Comparison of ENCODE assay signal across 8 cellular contexts in genomic region chr19:52748336-52748950, GRCh38. TPM values are rescaled to one million over a fixed set of nuclear protein-coding genes. Genes with fewer than 3 reads are reported as not detected.
DNase-seq lines count a peak whose midpoint lies in the region; ATAC-seq, FAIRE-seq and TF ChIP-seq lines count a peak whose summit lies in the region.

No MANE protein-coding gene starts in this region.

- H3K4me2 ChIP-seq in K562 (ENCODE audit: insufficient read depth, low read length) (no peak overlapping the region), HepG2 (ENCODE audit: low read depth, low read length) (peak overlapping the region; percentile 65)

- H3K9me1 ChIP-seq in K562 (ENCODE audit: control insufficient read depth, insufficient read depth, low read length): no peaks in the 10 kb centered on the region

- DNase-seq in AG20443 (ENCODE audit: low spot score): peak; percentile 43
- peak in 2 of 4 experiments; percentile 10 to 56 for DNase-seq in K562 (ENCODE audit: extremely low read depth in 1 of 4, low spot score in 3 of 4)
- peak; percentile 35 for DNase-seq in HepG2 (ENCODE audit: low spot score)
- DNase-seq in HuH-7.5 (ENCODE audit: low spot score): no peak
- no peak for DNase-seq in SW 1271 (lab: John Stamatoyannopoulos, UW)
- no peak for DNase-seq in NCI-H2107 treated with DMSO at 0.1 percent for 48 hours (lab: John Stamatoyannopoulos, UW; ENCODE audit: unreplicated experiment)

- TF ChIP-seq CTCF in K562 (IDR thresholded peaks at IDR 0.05 in 2 of 3, conservative IDR thresholded peaks at IDR 0.05 in 1 of 3; ENCODE audit: insufficient read depth in 2 of 3, low read depth in 1 of 3, low read length in 3 of 3): peak; percentile 38 to 53 (median 39); a peak in 3 of 6 replicates
- peak; percentile 33 for TF ChIP-seq CTCF in HepG2 (CRISPR knock-in tag; IDR thresholded peaks at IDR 0.05)

- no peaks in the 10 kb centered on the region; the same call in 1 of the 2 replicates for H3K27me3 ChIP-seq in HUES48 (ENCODE audit: control insufficient read depth, insufficient read depth, low read length)
- no peaks in the 10 kb centered on the region for H3K27me3 ChIP-seq in K562 (ENCODE audit: control insufficient read depth in 2 of 2, insufficient read depth in 2 of 2, low read length in 2 of 2)
- no peaks in the 10 kb centered on the region for H3K27me3 ChIP-seq in HepG2 (ENCODE audit: control insufficient read depth in 1 of 2, insufficient read depth in 2 of 2, low read length in 2 of 2)

- no peaks in the 10 kb centered on the region for H3K36me3 ChIP-seq in HUES48 (ENCODE audit: control insufficient read depth, insufficient read depth, low read length)
- H3K36me3 ChIP-seq in K562 (ENCODE audit: control insufficient read depth, insufficient read depth, low read length): no peaks in the 10 kb centered on the region
- no peaks in the 10 kb centered on the region for H3K36me3 ChIP-seq in HepG2 (replicated peaks in 1 of 2; ENCODE audit: control insufficient read depth in 1 of 2, insufficient read depth in 2 of 2, low read length in 2 of 2)

- CTCF ChIA-PET in K562 (lab: Yijun Ruan, JAX; ENCODE audit: low intra/inter-chr PET ratio): no interaction called here
- CTCF ChIA-PET in HepG2 (lab: Yijun Ruan, JAX; ENCODE audit: low intra/inter-chr PET ratio, low total read pairs): interaction anchor here (0.6 to 1.6 kb wide), 2 partner anchors 14 to 500 kb away, joined by 3 to 4 read pairs; partner anchors contain the start of gene ZNF611

- in situ Hi-C loops in K562 (cut with MboI) (no loop called here), HepG2 (cut with HindIII; ENCODE audit: extremely low pct_ligation_motif_present, low pct_unique_long_range_greater_than_20kb) (no loop called here)

- TF ChIP-seq EP300 in K562 (IDR thresholded peaks at IDR 0.05; ENCODE audit: low read length) (no peak), HepG2 (IDR thresholded peaks at IDR 0.05; ENCODE audit: low read depth in 2 of 2, low read length in 2 of 2) (no peak), HepG2 (CRISPR knock-in tag; IDR thresholded peaks at IDR 0.05; ENCODE audit: borderline replicate concordance) (no peak)

- no peak overlapping the region for H2AFZ ChIP-seq in K562 (ENCODE audit: low read depth, low read length)
- H2AFZ ChIP-seq in HepG2 (ENCODE audit: low read length): no peak overlapping the region

- ATAC-seq in K562: peak; percentile 36; the same call in 1 of the 3 replicates
- ATAC-seq in HepG2: no peak
- no peak for ATAC-seq in GM18498 (IDR thresholded peaks at IDR 0.05; ENCODE audit: unreplicated experiment)

- 29% methylated on average over 8 of the region's 8 CpGs for WGBS in K562 (ENCODE audit: insufficient coverage, low coverage, missing lambda C conversion rate)
- 12% methylated on average over 8 of the region's 8 CpGs for WGBS in HepG2 (ENCODE audit: low lambda C conversion rate)

- H4K20me1 ChIP-seq in K562 (replicated peaks; ENCODE audit: control insufficient read depth, insufficient read depth, low read length) (no peaks in the 10 kb centered on the region), HepG2 (ENCODE audit: insufficient read depth, low read length) (no peaks in the 10 kb centered on the region)

- H3K27ac ChIP-seq in HUES48 (ENCODE audit: low read depth, low read length): no peak overlapping the region
- no peak overlapping the region for H3K27ac ChIP-seq in K562 (ENCODE audit: extremely low read depth, low read depth, low read length)
- H3K27ac ChIP-seq in HepG2 (ENCODE audit: extremely low read length, insufficient read depth, low read length): no peak overlapping the region

- BruUV-seq in K562 (replicated peaks; lab: Mats Ljungman, UMichigan) (no TSS peak), HepG2 (replicated peaks; lab: Mats Ljungman, UMichigan) (no TSS peak)

- TF ChIP-seq POLR2A in K562 (conservative IDR thresholded peaks at IDR 0.05) (no peak), HepG2 (IDR thresholded peaks at IDR 0.05; ENCODE audit: insufficient read depth in 1 of 2, low read depth in 2 of 2, low read length in 2 of 2) (no peak)

- intact Hi-C loops in K562 (cut with micrococcal nuclease): loop anchor here (2.0 kb wide), 1 partner anchor 500 kb away; no protein-coding TSS in a partner anchor
- intact Hi-C loops in HepG2 (cut with micrococcal nuclease; ENCODE audit: unreplicated experiment): loop anchor here (10.0 kb wide), 1 partner anchor 424 kb away; no protein-coding TSS in a partner anchor

- no peak for FAIRE-seq in K562 (lab: Jason Lieb, UNC)
- FAIRE-seq in HepG2 (lab: Jason Lieb, UNC): no peak

- H3K4me1 ChIP-seq in HUES48 (ENCODE audit: control insufficient read depth, insufficient read depth, low read length) (no peaks in the 10 kb centered on the region), K562 (replicated peaks in 1 of 2; ENCODE audit: control insufficient read depth in 2 of 2, insufficient read depth in 2 of 2, low read length in 2 of 2) (peaks cover 0 to 3% of the 10 kb centered on the region in 2 experiments; a peak in 3 of 5 replicates), HepG2 (ENCODE audit: insufficient read depth, low read length) (peaks cover 21% of the 10 kb centered on the region; the same call in 1 of the 2 replicates)

- TF ChIP-seq RAD21 in K562 (CRISPR knock-in tag; conservative IDR thresholded peaks at IDR 0.05 in 1 of 2, IDR thresholded peaks at IDR 0.05 in 1 of 2) (peak in 1 of 2 experiments; percentile 64; a peak in 3 of 4 replicates), HepG2 (CRISPR knock-in tag; IDR thresholded peaks at IDR 0.05) (no peak)

- 0 out of 2 replicates have a peak overlapping the region, but pooled peaks have one; percentile 29 for H3K9ac ChIP-seq in HUES48 (ENCODE audit: low read depth, low read length)
- no peak overlapping the region for H3K9ac ChIP-seq in K562 (ENCODE audit: insufficient read depth in 1 of 2, low read depth in 2 of 2, low read length in 2 of 2)
- H3K9ac ChIP-seq in HepG2 (ENCODE audit: insufficient read depth, low read depth, low read length): no peak overlapping the region

- H3K79me2 ChIP-seq in K562 (ENCODE audit: control insufficient read depth, insufficient read depth, low read length): no peaks in the 10 kb centered on the region
- H3K79me2 ChIP-seq in HepG2 (ENCODE audit: insufficient read depth, low read length): no peaks in the 10 kb centered on the region

- no peaks in the 10 kb centered on the region for H3K9me3 ChIP-seq in HUES48 (ENCODE audit: control insufficient read depth, insufficient read depth, low read length)
- H3K9me3 ChIP-seq in K562 (replicated peaks; ENCODE audit: control insufficient read depth, insufficient read depth, low read depth, low read length): peaks cover 3% of the 10 kb centered on the region
- H3K9me3 ChIP-seq in HepG2 (ENCODE audit: low read length): peaks cover 16% of the 10 kb centered on the region; the same call in 1 of the 2 replicates

- H3K4me3 ChIP-seq in HUES48 (ENCODE audit: low read depth, low read length) (peak overlapping the region; percentile 74), K562 (no peak overlapping the region), HepG2 (replicated peaks in 1 of 3; ENCODE audit: insufficient read depth in 1 of 3, low read depth in 2 of 3, low read length in 3 of 3) (peak overlapping the region in 2 of 3 experiments; percentile 21 to 40; a peak in 3 of 6 replicates)

- POLR2A ChIA-PET in K562 (lab: Yijun Ruan, JAX) (interaction anchor here (0.6 kb wide), 1 partner anchor 283 kb away, joined by 3 read pairs; no protein-coding TSS in a partner anchor), HepG2 (lab: Yijun Ruan, JAX) (no interaction called here)

RNA-seq across cellular contexts. Expression of gene ZNF611, which starts 13.6 kb away (rescaled TPM):
- 60.0 and 88.6 TPM in 2 replicates for total RNA-seq in K562 (2011; cell fraction: chromatin; rRNA removed; ENCODE audit: low replicate concordance)
- total RNA-seq in K562 (2011; cell fraction: nucleolus; rRNA removed): 33.5 and 37.6 TPM in 2 replicates
- total RNA-seq in K562 (2011; cell fraction: nucleoplasm; rRNA removed): 52.8 and 67.6 TPM in 2 replicates
- total RNA-seq in K562 (2014; rRNA removed) (8.8 and 12.7 TPM in 2 replicates), K562 (2014; rRNA removed; fragmentation: Illumina TruSeq; extraction: Trizol) (19.0 and 19.3 TPM in 2 replicates), K562 (2015; rRNA removed; fragmentation: Illumina TruSeq; extraction: Trizol) (15.2 and 18.6 TPM in 2 replicates), K562 (2021) (24.1 and 29.6 TPM in 2 replicates), HepG2 (2016; rRNA removed; fragmentation: Illumina TruSeq; extraction: Trizol) (4.1 and 9.9 TPM in 2 replicates)
- polyA plus RNA-seq in K562 (2011; rRNA removed) (9.7 and 12.8 TPM in 2 replicates), K562 (2014; fragmentation: Illumina TruSeq; extraction: Trizol) (15.0 and 19.0 TPM in 2 replicates), K562 (2014; fragmentation: Nextera tagmentation; extraction: Ambion mirVana) (1 to 10 TPM; 3.7 to 4.3 TPM), K562 (2014; rRNA removed) (9.3 and 12.1 TPM in 2 replicates), HepG2 (2011; rRNA removed) (2.4 and 2.7 TPM in 2 replicates)
- 3.4 and 5.4 TPM in 2 replicates for polyA plus RNA-seq in K562 (2011; cell fraction: cytosol; rRNA removed)
- 12.2 and 14.2 TPM in 2 replicates for polyA plus RNA-seq in K562 (2011; cell fraction: nucleus; rRNA removed)
- polyA plus RNA-seq in K562 (2012): 11.9 and 22.7 TPM in 2 replicates
- 32.7 and 36.5 TPM in 2 replicates for polyA minus RNA-seq in K562 (2011; rRNA and poly(A)+ RNA removed)
- polyA minus RNA-seq in K562 (2011; cell fraction: cytosol; rRNA and poly(A)+ RNA removed): 13.7 and 14.7 TPM in 2 replicates
- 11.3 and 16.3 TPM in 2 replicates for polyA minus RNA-seq in K562 (2011; cell fraction: nucleus; rRNA and poly(A)+ RNA removed)
- total RNA-seq in HepG2 (2016; cell fraction: cytosol; rRNA removed; fragmentation: Illumina TruSeq; extraction: Trizol; ENCODE audit: low read depth): 1.0 and 1.1 TPM in 2 replicates
- total RNA-seq in HepG2 (2016; cell fraction: insoluble cytoplasmic fraction; rRNA removed; fragmentation: Illumina TruSeq; extraction: Trizol): 3.9 and 8.0 TPM in 2 replicates
- total RNA-seq in HepG2 (2016; cell fraction: membrane; rRNA removed; fragmentation: Illumina TruSeq; extraction: Trizol): 2.4 and 2.8 TPM in 2 replicates
- 4.7 and 9.1 TPM in 2 replicates for total RNA-seq in HepG2 (2016; cell fraction: nucleus; rRNA removed; fragmentation: Illumina TruSeq; extraction: Trizol)
- polyA plus RNA-seq in HepG2 (2011; cell fraction: cytosol; rRNA removed): 0.85 and 1.1 TPM in 2 replicates
- 3.3 and 3.7 TPM in 2 replicates for polyA plus RNA-seq in HepG2 (2011; cell fraction: nucleus; rRNA removed)
- polyA plus RNA-seq in HepG2 (2012): 1.9 and 2.3 TPM in 2 replicates
- polyA plus RNA-seq in HepG2 (2016; cell fraction: cytosol; fragmentation: Illumina TruSeq; extraction: Trizol; ENCODE audit: low read depth): 0.26 and 0.36 TPM in 2 replicates
- 2.4 and 2.5 TPM in 2 replicates for polyA plus RNA-seq in HepG2 (2016; cell fraction: insoluble cytoplasmic fraction; fragmentation: Illumina TruSeq; extraction: Trizol; ENCODE audit: low read depth)
- 0.32 and 0.36 TPM in 2 replicates for polyA plus RNA-seq in HepG2 (2016; cell fraction: membrane; fragmentation: Illumina TruSeq; extraction: Trizol; ENCODE audit: low read depth)
- 4.7 and 7.1 TPM in 2 replicates for polyA plus RNA-seq in HepG2 (2016; cell fraction: nucleus; fragmentation: Illumina TruSeq; extraction: Trizol; ENCODE audit: insufficient read depth, low read depth)
- polyA minus RNA-seq in HepG2 (2011; rRNA and poly(A)+ RNA removed; ENCODE audit: low replicate concordance): 3.2 and 3.8 TPM in 2 replicates
- 6.6 and 6.9 TPM in 2 replicates for polyA minus RNA-seq in HepG2 (2011; cell fraction: cytosol; rRNA and poly(A)+ RNA removed)
- polyA minus RNA-seq in HepG2 (2011; cell fraction: nucleus; rRNA and poly(A)+ RNA removed): 10.9 and 13.2 TPM in 2 replicates

RNA-seq across cellular contexts. Expression of gene ZNF600, which starts 38.1 kb away (rescaled TPM):
- total RNA-seq in K562 (2011; cell fraction: chromatin; rRNA removed; ENCODE audit: low replicate concordance): 28.3 and 45.7 TPM in 2 replicates
- 21.7 and 30.5 TPM in 2 replicates for total RNA-seq in K562 (2011; cell fraction: nucleolus; rRNA removed)
- 24.0 and 26.4 TPM in 2 replicates for total RNA-seq in K562 (2011; cell fraction: nucleoplasm; rRNA removed)
- total RNA-seq in K562 (2014; rRNA removed) (4.6 and 5.7 TPM in 2 replicates), K562 (2014; rRNA removed; fragmentation: Illumina TruSeq; extraction: Trizol) (16.7 and 18.3 TPM in 2 replicates), K562 (2015; rRNA removed; fragmentation: Illumina TruSeq; extraction: Trizol) (17.6 and 18.9 TPM in 2 replicates), K562 (2021) (12.1 and 14.8 TPM in 2 replicates), HepG2 (2016; rRNA removed; fragmentation: Illumina TruSeq; extraction: Trizol) (14.5 and 16.4 TPM in 2 replicates)
- polyA plus RNA-seq in K562 (2011; rRNA removed) (15.9 and 21.5 TPM in 2 replicates), K562 (2014; fragmentation: Illumina TruSeq; extraction: Trizol) (17.1 and 21.4 TPM in 2 replicates), K562 (2014; fragmentation: Nextera tagmentation; extraction: Ambion mirVana) (10 to 100 TPM; 14.9 to 18.0 TPM), K562 (2014; rRNA removed) (11.6 and 14.8 TPM in 2 replicates), HepG2 (2011; rRNA removed) (15.0 and 16.7 TPM in 2 replicates)
- polyA plus RNA-seq in K562 (2011; cell fraction: cytosol; rRNA removed): 8.4 and 12.5 TPM in 2 replicates
- 41.2 and 53.1 TPM in 2 replicates for polyA plus RNA-seq in K562 (2011; cell fraction: nucleus; rRNA removed)
- polyA plus RNA-seq in K562 (2012): 8.3 and 10.3 TPM in 2 replicates
- 23.8 and 24.2 TPM in 2 replicates for polyA minus RNA-seq in K562 (2011; rRNA and poly(A)+ RNA removed)
- polyA minus RNA-seq in K562 (2011; cell fraction: cytosol; rRNA and poly(A)+ RNA removed): 12.4 and 15.4 TPM in 2 replicates
- 22.3 and 32.9 TPM in 2 replicates for polyA minus RNA-seq in K562 (2011; cell fraction: nucleus; rRNA and poly(A)+ RNA removed)
- 2.6 and 3.6 TPM in 2 replicates for total RNA-seq in HepG2 (2016; cell fraction: cytosol; rRNA removed; fragmentation: Illumina TruSeq; extraction: Trizol; ENCODE audit: low read depth)
- total RNA-seq in HepG2 (2016; cell fraction: insoluble cytoplasmic fraction; rRNA removed; fragmentation: Illumina TruSeq; extraction: Trizol): 17.0 and 18.8 TPM in 2 replicates
- 5.2 and 6.4 TPM in 2 replicates for total RNA-seq in HepG2 (2016; cell fraction: membrane; rRNA removed; fragmentation: Illumina TruSeq; extraction: Trizol)
- total RNA-seq in HepG2 (2016; cell fraction: nucleus; rRNA removed; fragmentation: Illumina TruSeq; extraction: Trizol): 22.8 and 32.1 TPM in 2 replicates
- 6.2 and 6.7 TPM in 2 replicates for polyA plus RNA-seq in HepG2 (2011; cell fraction: cytosol; rRNA removed)
- polyA plus RNA-seq in HepG2 (2011; cell fraction: nucleus; rRNA removed): 56.8 and 62.3 TPM in 2 replicates
- 8.8 and 8.9 TPM in 2 replicates for polyA plus RNA-seq in HepG2 (2012)
- 1.7 and 2.6 TPM in 2 replicates for polyA plus RNA-seq in HepG2 (2016; cell fraction: cytosol; fragmentation: Illumina TruSeq; extraction: Trizol; ENCODE audit: low read depth)
- polyA plus RNA-seq in HepG2 (2016; cell fraction: insoluble cytoplasmic fraction; fragmentation: Illumina TruSeq; extraction: Trizol; ENCODE audit: low read depth): 11.3 and 12.7 TPM in 2 replicates
- polyA plus RNA-seq in HepG2 (2016; cell fraction: membrane; fragmentation: Illumina TruSeq; extraction: Trizol; ENCODE audit: low read depth): 3.1 and 4.1 TPM in 2 replicates
- 49.1 and 51.2 TPM in 2 replicates for polyA plus RNA-seq in HepG2 (2016; cell fraction: nucleus; fragmentation: Illumina TruSeq; extraction: Trizol; ENCODE audit: insufficient read depth, low read depth)
- polyA minus RNA-seq in HepG2 (2011; rRNA and poly(A)+ RNA removed; ENCODE audit: low replicate concordance): 9.3 and 12.8 TPM in 2 replicates
- polyA minus RNA-seq in HepG2 (2011; cell fraction: cytosol; rRNA and poly(A)+ RNA removed): 5.8 and 6.9 TPM in 2 replicates
- polyA minus RNA-seq in HepG2 (2011; cell fraction: nucleus; rRNA and poly(A)+ RNA removed): 29.9 and 56.4 TPM in 2 replicates

Comparison
In these comparisons a context has a peak if more than half of its experiments do, and no peak if none do; other contexts are left out.
1. DNase-seq: peak in AG20443 (single experiment) and HepG2 (single experiment); none in HuH-7.5 (single experiment), SW 1271 (0 of 2) and NCI-H2107 treated with DMSO at 0.1 percent for 48 hours (single experiment).